Comparison of ENCODE assay signal across 16 cellular contexts in genomic region chr4:181647396-181648107, GRCh38.
DNase-seq lines count a peak whose midpoint lies in the region; ATAC-seq and TF ChIP-seq lines count a peak whose summit lies in the region.
"Had no signal": no experiment of that assay in that cellular context is flagged by ENCODE, and none has a peak within 500 bp of the region (broad histone marks: within the 10 kb centered on the region; RNA-seq: fewer than 3 reads in every experiment).

No MANE protein-coding gene starts in this region.

- H2BK15ac ChIP-seq in neuronal stem cell (ENCODE audit: low read length), result no peak overlapping the region

- no peak overlapping the region for H2BK12ac ChIP-seq in neuronal stem cell (ENCODE audit: low read length)

- DNase-seq in EL, result peak; percentile 31
- peak; percentile 73 for DNase-seq in NCI-H460 (ENCODE audit: extremely low read depth, low read depth)
- peak; percentile 66 for DNase-seq in fibroblast of peridontal ligament (ENCODE audit: extremely low read depth)
- DNase-seq in neuronal stem cell (ENCODE audit: low spot score), result no peak
- no peak for DNase-seq in effector CD8-positive, alpha-beta T cell (lab: John Stamatoyannopoulos, UW)
- DNase-seq in NCI-H524 treated with DMSO at 0.1 percent for 48 hours (lab: John Stamatoyannopoulos, UW), result no peak
- DNase-seq in mucosa of descending colon, result no peak
- no peak for DNase-seq in aorta
- DNase-seq: activated CD4-positive, alpha-beta T cell treated with anti-CD3 and anti-CD28 coated beads, Interleukin-2, amount 50 U/mL, for 48 hours; activated T-cell treated with anti-CD3 and anti-CD28 coated beads, Interleukin-2, amount 50 U/mL, for 48 hours; islet precursor cell; Kasumi-1; NCI-H1694 treated with DMSO at 0.1 percent for 48 hours; NCI-H524 had no signal

- H3K4me2 ChIP-seq in neuronal stem cell (ENCODE audit: insufficient read depth, low read length, poor library complexity, severe bottlenecking), result no peak overlapping the region
- H3K4me2 ChIP-seq: BLaER1 treated with 17β-estradiol and CSF1 and Interleukin-3, amounts not matched to agents 10 nM and 100 nM had no signal

- ATAC-seq in mucosa of descending colon (no peak), aorta (ENCODE audit: low FRiP score) (no peak)

- H3K79me1 ChIP-seq in neuronal stem cell (ENCODE audit: low read depth, low read length), result no peaks in the 10 kb centered on the region

- H3K23ac ChIP-seq in neuronal stem cell (ENCODE audit: low read depth, low read length, poor library complexity), result no peak overlapping the region

- TF ChIP-seq CTCF in mucosa of descending colon (IDR thresholded peaks at IDR 0.05), result no peak

- no peaks in the 10 kb centered on the region for H3K9me3 ChIP-seq in neuronal stem cell (replicated peaks in 1 of 2; ENCODE audit: control insufficient read depth in 2 of 2, insufficient read depth in 1 of 2, low read depth in 1 of 2, low read length in 2 of 2)
- H3K9me3 ChIP-seq in mucosa of descending colon, result peaks cover 3% of the 10 kb centered on the region
- peaks cover 1% of the 10 kb centered on the region for H3K9me3 ChIP-seq in aorta (ENCODE audit: control insufficient read depth, low read length)

- WGBS in neuronal stem cell (ENCODE audit: extremely low coverage in 2 of 2, insufficient read length in 2 of 2, insufficient replicate concordance in 1 of 2), 2 donors, result no CpG with 5 or more reads among the region's 19 CpGs
- 9 to 24% methylated on average over 19 of the region's 19 CpGs for WGBS in aorta, 2 donors

- H2AK5ac ChIP-seq in neuronal stem cell (ENCODE audit: low read depth, low read length), result no peak overlapping the region

- H2BK120ac ChIP-seq in neuronal stem cell (ENCODE audit: low read depth, low read length), result no peak overlapping the region

- no peak overlapping the region for H4K91ac ChIP-seq in neuronal stem cell (ENCODE audit: low read depth, low read length, poor library complexity)

- H3K27ac ChIP-seq in neuronal stem cell (replicated peaks; ENCODE audit: low read length) (no peak overlapping the region), aorta (ENCODE audit: low read depth in 1 of 2, low read length in 2 of 2) (no peak overlapping the region)
- H3K27ac ChIP-seq: BLaER1 treated with 17β-estradiol and CSF1 and Interleukin-3, amounts not matched to agents 10 nM and 100 nM; SK-N-MC had no signal

- H3K4ac ChIP-seq in neuronal stem cell (ENCODE audit: low read length), result no peak overlapping the region

- intact Hi-C loops in mucosa of descending colon (cut with DNase I, micrococcal nuclease), result no loop called here
- intact Hi-C loops in aorta (cut with DNase I), result no loop called here

- H4K8ac ChIP-seq in neuronal stem cell (ENCODE audit: low read depth, low read length), result no peak overlapping the region

- no peak overlapping the region for H3K9ac ChIP-seq in neuronal stem cell (ENCODE audit: low read depth, low read length, poor library complexity)
- H3K9ac ChIP-seq: BLaER1 treated with 17β-estradiol and CSF1 and Interleukin-3, amounts not matched to agents 10 nM and 100 nM had no signal

- H3K27me3 ChIP-seq in neuronal stem cell (ENCODE audit: control insufficient read depth in 3 of 3, insufficient read depth in 3 of 3, low read depth in 1 of 3, low read length in 3 of 3) (no peaks in the 10 kb centered on the region), aorta (ENCODE audit: control insufficient read depth in 1 of 2, insufficient read depth in 2 of 2, low read length in 1 of 2) (no peaks in the 10 kb centered on the region)
- H3K27me3 ChIP-seq: BLaER1 treated with 17β-estradiol and CSF1 and Interleukin-3, amounts not matched to agents 10 nM and 100 nM had no signal

- H3K4me1 ChIP-seq in neuronal stem cell (ENCODE audit: control insufficient read depth in 2 of 2, insufficient read depth in 1 of 2, low read depth in 1 of 2, low read length in 2 of 2) (peaks cover 0 to 2% of the 10 kb centered on the region in 2 donors), mucosa of descending colon (ENCODE audit: low read depth) (no peaks in the 10 kb centered on the region), aorta (ENCODE audit: control insufficient read depth in 1 of 2, insufficient read depth in 2 of 2, low read length in 2 of 2) (no peaks in the 10 kb centered on the region)

- no peaks in the 10 kb centered on the region for H3K36me3 ChIP-seq in neuronal stem cell (replicated peaks in 1 of 2; ENCODE audit: control insufficient read depth in 2 of 2, insufficient read depth in 2 of 2, low read length in 2 of 2)
- no peaks in the 10 kb centered on the region for H3K36me3 ChIP-seq in mucosa of descending colon (ENCODE audit: low read depth)
- no peaks in the 10 kb centered on the region for H3K36me3 ChIP-seq in aorta (ENCODE audit: control insufficient read depth in 1 of 2, insufficient read depth in 2 of 2, low read length in 1 of 2)
- H3K36me3 ChIP-seq: BLaER1 treated with 17β-estradiol and CSF1 and Interleukin-3, amounts not matched to agents 10 nM and 100 nM had no signal

- H2AFZ ChIP-seq in neuronal stem cell (ENCODE audit: low read length), result peak overlapping the region; percentile 63

- H2BK5ac ChIP-seq in neuronal stem cell (ENCODE audit: low read length), result no peak overlapping the region

- peak overlapping the region; percentile 20 for H3K18ac ChIP-seq in neuronal stem cell (ENCODE audit: low read length)

- no peak overlapping the region for H3K14ac ChIP-seq in neuronal stem cell (ENCODE audit: low read length)

- H3K4me3 ChIP-seq in neuronal stem cell (ENCODE audit: low read length in 2 of 2) (no peak overlapping the region), mucosa of descending colon (no peak overlapping the region), aorta (ENCODE audit: low read length in 2 of 2) (no peak overlapping the region)
- H3K4me3 ChIP-seq: BLaER1 treated with 17β-estradiol and CSF1 and Interleukin-3, amounts not matched to agents 10 nM and 100 nM; SK-N-MC had no signal

Comparison
In these comparisons a context has a peak if more than half of its experiments do, and no peak if none do; other contexts are left out.
1. DNase-seq: peak in EL (single experiment), NCI-H460 (single experiment) and fibroblast of peridontal ligament (single experiment); none in neuronal stem cell (single experiment), effector CD8-positive, alpha-beta T cell (single experiment), NCI-H524 treated with DMSO at 0.1 percent for 48 hours (single experiment), mucosa of descending colon (0 of 3) and aorta (0 of 2).